In the genomic region with DNA sequence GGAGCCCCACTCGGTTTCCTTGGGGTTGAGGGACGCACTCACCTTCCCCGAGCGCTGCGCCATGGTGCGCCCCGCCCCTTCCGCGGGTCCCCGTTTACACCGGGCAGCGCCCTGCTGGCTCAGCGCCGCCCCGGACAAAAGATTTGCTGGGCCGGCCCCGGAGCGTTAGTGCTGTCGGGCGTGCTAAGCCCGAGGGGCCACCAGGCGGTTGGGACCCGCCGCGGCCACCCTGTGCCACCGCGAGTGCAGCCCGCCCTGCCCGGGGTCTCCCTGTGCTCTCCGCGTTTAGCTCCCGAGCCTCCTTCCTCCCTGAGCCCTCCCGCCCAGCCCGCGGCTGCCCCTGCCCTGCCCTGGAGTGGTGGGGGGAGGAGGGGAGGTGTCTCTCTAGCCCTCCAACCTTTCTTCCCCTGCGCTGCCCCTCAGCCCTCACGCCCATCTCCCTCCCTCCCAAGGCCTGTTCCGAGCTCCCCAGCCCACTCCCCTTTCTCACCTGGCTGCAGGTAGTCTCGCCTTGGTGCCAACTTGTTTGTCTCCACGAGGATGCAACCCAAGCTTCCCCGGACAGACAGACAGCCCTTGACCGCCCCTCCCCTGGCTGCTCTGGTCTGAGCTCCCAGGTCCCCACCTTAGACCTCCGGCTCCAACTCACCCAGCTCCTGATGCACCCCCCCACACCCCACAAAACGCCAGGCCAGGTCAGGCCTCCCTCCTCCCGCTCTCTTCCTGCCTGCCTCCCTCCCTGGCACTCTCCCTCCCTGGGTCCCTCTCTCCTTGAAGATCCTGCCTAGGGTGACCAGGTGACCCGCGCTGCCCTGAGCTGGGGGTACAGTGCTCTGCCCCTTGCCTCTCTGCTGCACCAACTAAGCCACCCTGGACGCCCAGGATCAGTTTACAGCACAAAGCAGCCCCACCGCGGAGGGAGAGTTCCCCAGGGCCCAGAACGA, we compare ENCODE assay signal across 11 cellular contexts. TPM values are rescaled to one million over a fixed set of nuclear protein-coding genes. Genes with fewer than 3 reads are reported as not detected.
DNase-seq lines count a peak whose midpoint lies in the region; ATAC-seq, FAIRE-seq and TF ChIP-seq lines count a peak whose summit lies in the region.
"Had no signal": no experiment of that assay in that cellular context is flagged by ENCODE, and none has a peak within 500 bp of the region (broad histone marks: within the 10 kb centered on the region; RNA-seq: fewer than 3 reads in every experiment).

Gene CRYGN (minus strand): TSS at position 287 of the 944 bp plus-strand sequence. CDS start 224 bp downstream, at position 63.

- peaks cover 3 to 9% of the 10 kb centered on the region in 2 donors for H3K4me1 Mint-ChIP-seq in natural killer cell treated with Interleukin-12 subunit alpha and Interleukin-12 subunit beta and Interleukin-15 and Interleukin-18, amount 100 ng/mL, for 72 hours (ENCODE audit: low read depth in 2 of 2)
- H3K4me1 Mint-ChIP-seq in natural killer cell, result peaks cover 0 to 20% of the 10 kb centered on the region in 2 donors

- TF ChIP-seq POLR2A in vagina (IDR thresholded peaks at IDR 0.05) (no peak), GM12892 (IDR thresholded peaks at IDR 0.05; ENCODE audit: low read depth, low read length) (no peak)

- peak within 1 kb of the TSS; percentile 88 for H3K27ac ChIP-seq in vagina

- ATAC-seq in natural killer cell treated with Interleukin-12 subunit alpha and Interleukin-12 subunit beta and Interleukin-15 and Interleukin-18, amount 100 ng/mL, for 72 hours, result no peak
- ATAC-seq in natural killer cell (no peak), mucosa of descending colon (peak; percentile 34)

- no peaks in the 10 kb centered on the region for H3K9me3 ChIP-seq in mucosa of descending colon
- no peaks in the 10 kb centered on the region for H3K9me3 ChIP-seq in vagina

- no peaks in the 10 kb centered on the region for H3K36me3 Mint-ChIP-seq in natural killer cell treated with Interleukin-12 subunit alpha and Interleukin-12 subunit beta and Interleukin-15 and Interleukin-18, amount 100 ng/mL, for 72 hours
- no peaks in the 10 kb centered on the region for H3K36me3 Mint-ChIP-seq in natural killer cell

- intact Hi-C loops in natural killer cell (cut with micrococcal nuclease) (no loop called here), mucosa of descending colon (cut with DNase I, micrococcal nuclease) (no loop called here), vagina (cut with DNase I) (no loop called here)

- no peak for TF ChIP-seq CTCF in natural killer cell (IDR thresholded peaks at IDR 0.05)
- no peak for TF ChIP-seq CTCF in choroid plexus epithelial cell (conservative IDR thresholded peaks at IDR 0.05; ENCODE audit: low read depth, low read length)
- TF ChIP-seq CTCF in mucosa of descending colon (IDR thresholded peaks at IDR 0.05), result no peak
- TF ChIP-seq CTCF in vagina (IDR thresholded peaks at IDR 0.05), result no peak

- H3K9me3 Mint-ChIP-seq in natural killer cell treated with Interleukin-12 subunit alpha and Interleukin-12 subunit beta and Interleukin-15 and Interleukin-18, amount 100 ng/mL, for 72 hours, result no peaks in the 10 kb centered on the region
- no peaks in the 10 kb centered on the region for H3K9me3 Mint-ChIP-seq in natural killer cell

- H3K27ac Mint-ChIP-seq in natural killer cell treated with Interleukin-12 subunit alpha and Interleukin-12 subunit beta and Interleukin-15 and Interleukin-18, amount 100 ng/mL, for 72 hours, result no peak within 1 kb of the TSS
- no peak within 1 kb of the TSS for H3K27ac Mint-ChIP-seq in natural killer cell

- H3K4me3 Mint-ChIP-seq in natural killer cell treated with Interleukin-12 subunit alpha and Interleukin-12 subunit beta and Interleukin-15 and Interleukin-18, amount 100 ng/mL, for 72 hours, result no peak within 1 kb of the TSS
- no peak within 1 kb of the TSS for H3K4me3 Mint-ChIP-seq in natural killer cell

- H3K27me3 ChIP-seq in vagina, result no peaks in the 10 kb centered on the region

- peaks cover 12 to 21% of the 10 kb centered on the region in 2 donors for H3K27me3 Mint-ChIP-seq in natural killer cell treated with Interleukin-12 subunit alpha and Interleukin-12 subunit beta and Interleukin-15 and Interleukin-18, amount 100 ng/mL, for 72 hours
- H3K27me3 Mint-ChIP-seq in natural killer cell (ENCODE audit: low read depth in 2 of 2), result peaks cover 8 to 9% of the 10 kb centered on the region in 2 donors

- DNase-seq in natural killer cell treated with Interleukin-12 subunit alpha and Interleukin-12 subunit beta and Interleukin-15 and Interleukin-18, amount 100 ng/mL, for 72 hours (ENCODE audit: low spot score), result peak; percentile 56
- DNase-seq in natural killer cell, result no peak
- no peak for DNase-seq in choroid plexus epithelial cell (ENCODE audit: low read depth)
- DNase-seq in mucosa of descending colon, result no peak
- no peak for DNase-seq in vagina (ENCODE audit: extremely low spot score in 2 of 2)
- no peak for DNase-seq in GF-D8 (lab: John Stamatoyannopoulos, UW)
- no peak for DNase-seq in GM12892 (ENCODE audit: insufficient read length)
- no peak for DNase-seq in COLO829 (ENCODE audit: low spot score)
- DNase-seq: NCI-H2029 treated with DMSO at 0.1 percent for 48 hours had no signal

- no peak for FAIRE-seq in GM12892 (lab: Jason Lieb, UNC)
- FAIRE-seq: islet of Langerhans had no signal

- H3K4me1 ChIP-seq in mucosa of descending colon (ENCODE audit: low read depth) (peaks cover 7% of the 10 kb centered on the region), vagina (peaks cover 51% of the 10 kb centered on the region)

- H3K36me3 ChIP-seq in mucosa of descending colon (ENCODE audit: low read depth), result no peaks in the 10 kb centered on the region
- H3K36me3 ChIP-seq in vagina, result no peaks in the 10 kb centered on the region

- H3K4me3 ChIP-seq in choroid plexus epithelial cell (ENCODE audit: low read depth, low read length) (peak within 1 kb of the TSS; percentile 44), mucosa of descending colon (no peak within 1 kb of the TSS), vagina (peak within 1 kb of the TSS; percentile 20 to 45)

RNA-seq across cellular contexts. Expression of gene CRYGN, which starts in this region (rescaled TPM):
- not detected for total RNA-seq in natural killer cell treated with Interleukin-12 subunit alpha and Interleukin-12 subunit beta and Interleukin-15 and Interleukin-18, amount 100 ng/mL, for 72 hours
- total RNA-seq in natural killer cell (not detected), mucosa of descending colon (under 1 TPM in 1 of 3 donors, not detected in 2; 0.51 TPM), vagina (not detected)
- polyA plus RNA-seq in GM12892 (2012; ENCODE audit: missing spikeins), result not detected
- total RNA-seq: G401 had no signal

Comparison
In these comparisons a context has a peak if more than half of its experiments do, and no peak if none do; other contexts are left out.
1. Peak in DNase-seq in natural killer cell treated with Interleukin-12 subunit alpha and Interleukin-12 subunit beta and Interleukin-15 and Interleukin-18, amount 100 ng/mL, for 72 hours; RNA of the gene not detected or under 1 TPM.
2. Peak in ATAC-seq in mucosa of descending colon; RNA of the gene not detected or under 1 TPM.